In genomic region chr1:21292991-21293536, GRCh38 we compare ENCODE assay signal across 8 cellular contexts. TPM values are rescaled to one million over a fixed set of nuclear protein-coding genes. Genes with fewer than 3 reads are reported as not detected.
DNase-seq lines count a peak whose midpoint lies in the region; ATAC-seq and TF ChIP-seq lines count a peak whose summit lies in the region.

No MANE protein-coding gene starts in this region.

- no peaks in the 10 kb centered on the region for H3K27me3 ChIP-seq in mucosa of rectum (ENCODE audit: control insufficient read depth in 2 of 2, insufficient read depth in 2 of 2, low read length in 2 of 2)
- H3K27me3 ChIP-seq in transverse colon, result no peaks in the 10 kb centered on the region
- no peaks in the 10 kb centered on the region for H3K27me3 ChIP-seq in endodermal cell (ENCODE audit: control insufficient read depth, insufficient read depth, low read length, poor library complexity, severe bottlenecking)

- TF ChIP-seq POLR2A in transverse colon (IDR thresholded peaks at IDR 0.05), result no peak

- no peaks in the 10 kb centered on the region for H3K36me3 ChIP-seq in mucosa of rectum (ENCODE audit: control insufficient read depth in 2 of 2, insufficient read depth in 2 of 2, low read length in 2 of 2)
- no peaks in the 10 kb centered on the region for H3K36me3 ChIP-seq in transverse colon
- H3K36me3 ChIP-seq in endodermal cell (ENCODE audit: control insufficient read depth, insufficient read depth, low read length), result no peaks in the 10 kb centered on the region

- no peaks in the 10 kb centered on the region for H3K36me3 Mint-ChIP-seq in endodermal cell (ENCODE audit: low read depth)

- H3K9me3 ChIP-seq in mucosa of rectum (ENCODE audit: control insufficient read depth in 2 of 2, low read length in 2 of 2) (no peaks in the 10 kb centered on the region), transverse colon (no peaks in the 10 kb centered on the region), endodermal cell (ENCODE audit: control insufficient read depth, low read length) (no peaks in the 10 kb centered on the region)

- peak; percentile 30 for ATAC-seq in GM19025 (IDR thresholded peaks at IDR 0.05; ENCODE audit: low read depth, unreplicated experiment)
- ATAC-seq in HG03108 (IDR thresholded peaks at IDR 0.05; ENCODE audit: unreplicated experiment), result peak; percentile 25

- no peaks in the 10 kb centered on the region for H3K9me3 Mint-ChIP-seq in endodermal cell

- peaks cover 38 to 41% of the 10 kb centered on the region in 2 donors for H3K4me1 ChIP-seq in mucosa of rectum (ENCODE audit: control insufficient read depth in 2 of 2, insufficient read depth in 2 of 2, low read length in 2 of 2)
- H3K4me1 ChIP-seq in transverse colon, result peaks cover 29 to 77% (median 38%) of the 10 kb centered on the region in 4 donors
- peaks cover 8% of the 10 kb centered on the region for H3K4me1 ChIP-seq in endodermal cell (ENCODE audit: control insufficient read depth, insufficient read depth, low read length)

- H3K4me1 Mint-ChIP-seq in endodermal cell, result peaks cover 29% of the 10 kb centered on the region

- H3K27ac ChIP-seq in mucosa of rectum (ENCODE audit: low read depth in 2 of 2, low read length in 2 of 2), result peak overlapping the region; percentile 74 to 84
- H3K27ac ChIP-seq in transverse colon, result peak overlapping the region; percentile 57 to 85 (median 72)
- no peak overlapping the region for H3K27ac ChIP-seq in endodermal cell (ENCODE audit: low read depth, low read length)

- TF ChIP-seq CTCF in transverse colon (IDR thresholded peaks at IDR 0.05) (no peak), endodermal cell (conservative IDR thresholded peaks at IDR 0.05) (no peak)

- H3K4me3 ChIP-seq in mucosa of rectum (ENCODE audit: low read length in 2 of 2) (peak overlapping the region; percentile 6 to 51), transverse colon (peak overlapping the region in 1 of 4 donors; percentile 7), endodermal cell (ENCODE audit: low read length) (no peak overlapping the region)

- intact Hi-C loops in transverse colon (cut with DNase I; ENCODE audit: low total_unique reads), result no loop called here

- in situ Hi-C loops in transverse colon (cut with MboI; ENCODE audit: low pct_ligation_motif_present in 1 of 4, low pct_unique_long_range_greater_than_20kb in 1 of 4, low sequenced_read_pairs in 3 of 4), result no loop called here

- H3K27me3 Mint-ChIP-seq in endodermal cell (ENCODE audit: insufficient read depth), result no peaks in the 10 kb centered on the region

- TF ChIP-seq EP300 in transverse colon (IDR thresholded peaks at IDR 0.05; ENCODE audit: low read depth), result no peak

- H3K27ac Mint-ChIP-seq in endodermal cell, result no peak overlapping the region

- no peak overlapping the region for H3K4me3 Mint-ChIP-seq in endodermal cell

- H3K9ac ChIP-seq in mucosa of rectum (ENCODE audit: low read depth in 1 of 2, low read length in 2 of 2), result peak overlapping the region in 1 of 2 donors; percentile 60
- no peak overlapping the region for H3K9ac ChIP-seq in endodermal cell (ENCODE audit: extremely low read depth, low read length, poor library complexity, severe bottlenecking)

- peak; percentile 35 for DNase-seq in activated CD8-positive, alpha-beta memory T cell treated with anti-CD3 and anti-CD28 coated beads, Interleukin-2, amount 50 U/mL, for 4 hours
- DNase-seq in transverse colon (no peak), endodermal cell (no peak), retina (no peak), mucosa of gallbladder (ENCODE audit: low spot score) (no peak)

- 64 to 93% methylated on average over 3 to 8 of the region's 9 CpGs for WGBS in transverse colon (ENCODE audit: low coverage in 1 of 2), 2 donors
- 92 to 95% methylated on average over 8 to 9 of the region's 9 CpGs for WGBS in endodermal cell (ENCODE audit: insufficient coverage in 1 of 2, insufficient read length in 1 of 2), 2 experiments

RNA-seq across cellular contexts. Expression of gene ECE1, which starts 2.8 kb away (rescaled TPM):
- total RNA-seq in transverse colon (100 to 1,000 TPM in 3 of 4 donors, 10 to 100 TPM in 1; 55.9 to 149 (median 112) TPM), endodermal cell (10 to 100 TPM; 47.8 to 57.9 TPM), mucosa of gallbladder (140 TPM)
- polyA plus RNA-seq in endodermal cell (2013, experiment 1 of 2), result 38.8 TPM
- 42.8 TPM for polyA plus RNA-seq in endodermal cell (2013, experiment 2 of 2)
